Comparison of ENCODE assay signal across 8 cellular contexts in the genomic region with DNA sequence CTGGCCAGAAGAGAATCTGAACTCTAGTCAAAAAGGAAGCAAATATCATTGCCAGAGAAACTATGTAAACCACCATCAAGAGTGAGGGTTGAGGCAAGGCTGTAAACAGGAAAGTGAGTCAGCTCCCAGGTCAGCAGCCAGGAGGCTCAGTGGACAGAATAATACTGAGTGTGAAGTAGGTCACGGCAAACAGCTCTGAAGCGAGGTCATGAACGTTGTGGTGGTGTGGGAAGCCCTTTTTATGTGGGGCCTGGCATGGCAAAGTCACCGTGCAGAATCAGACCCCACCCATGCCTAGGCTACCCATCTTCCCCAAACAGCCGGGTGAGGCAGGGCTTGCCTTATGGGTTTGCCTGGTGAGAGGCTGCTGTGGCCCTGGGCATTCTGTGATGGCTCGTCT. TPM values are rescaled to one million over a fixed set of nuclear protein-coding genes. Genes with fewer than 3 reads are reported as not detected.
DNase-seq lines count a peak whose midpoint lies in the region; ATAC-seq and TF ChIP-seq lines count a peak whose summit lies in the region.

No MANE protein-coding gene starts in this region.

- H3K4me1 ChIP-seq in lower lobe of right lung: peaks cover 49% of the 10 kb centered on the region

- no peak overlapping the region for H3K4me3 Mint-ChIP-seq in stimulated activated memory B cell treated with anti-CD40 and anti-IgM and Interleukin-4, amounts not matched to agents 10 μg/mL and 1 μg/mL and 100 μg/mL, for 72 hours

- no peaks in the 10 kb centered on the region for H3K9me3 ChIP-seq in lower lobe of right lung

- peak overlapping the region; percentile 65 for H3K27ac Mint-ChIP-seq in stimulated activated memory B cell treated with anti-CD40 and anti-IgM and Interleukin-4, amounts not matched to agents 10 μg/mL and 1 μg/mL and 100 μg/mL, for 72 hours

- no peaks in the 10 kb centered on the region for H3K36me3 ChIP-seq in lower lobe of right lung

- peak overlapping the region; percentile 65 for H3K27ac ChIP-seq in lower lobe of right lung

- peak; percentile 81 to 83 for ATAC-seq in lower lobe of right lung
- peak; percentile 63 for ATAC-seq in stimulated activated memory B cell treated with anti-CD40 and anti-IgM and Interleukin-4, amounts not matched to agents 10 μg/mL and 1 μg/mL and 100 μg/mL, for 72 hours
- ATAC-seq in GM18907 (IDR thresholded peaks at IDR 0.05; ENCODE audit: unreplicated experiment): no peak

- intact Hi-C loops in lower lobe of right lung (cut with DNase I): no loop called here

- H3K36me3 Mint-ChIP-seq in stimulated activated memory B cell treated with anti-CD40 and anti-IgM and Interleukin-4, amounts not matched to agents 10 μg/mL and 1 μg/mL and 100 μg/mL, for 72 hours: no peaks in the 10 kb centered on the region

- TF ChIP-seq CTCF in lower lobe of right lung (IDR thresholded peaks at IDR 0.05): no peak

- peaks cover 32% of the 10 kb centered on the region for H3K27me3 Mint-ChIP-seq in stimulated activated memory B cell treated with anti-CD40 and anti-IgM and Interleukin-4, amounts not matched to agents 10 μg/mL and 1 μg/mL and 100 μg/mL, for 72 hours

- DNase-seq in stimulated activated naive CD4-positive, alpha-beta T cell treated with Interleukin-2 at 50 U/mL for 16 hours (lab: John Stamatoyannopoulos, UW): peak; percentile 65
- no peak for DNase-seq in stimulated activated naive CD4-positive, alpha-beta T cell (lab: John Stamatoyannopoulos, UW)
- DNase-seq in T-helper 9 cell (peak; percentile 60), brain pericyte (ENCODE audit: low read depth, low spot score) (peak; percentile 20), lower lobe of right lung (peak; percentile 44), epidermal melanocyte (ENCODE audit: insufficient read length, low spot score) (no peak)

- peaks cover 19% of the 10 kb centered on the region for H3K4me1 Mint-ChIP-seq in stimulated activated memory B cell treated with anti-CD40 and anti-IgM and Interleukin-4, amounts not matched to agents 10 μg/mL and 1 μg/mL and 100 μg/mL, for 72 hours

- no peak overlapping the region for H3K4me3 ChIP-seq in lower lobe of right lung

- H3K9me3 Mint-ChIP-seq in stimulated activated memory B cell treated with anti-CD40 and anti-IgM and Interleukin-4, amounts not matched to agents 10 μg/mL and 1 μg/mL and 100 μg/mL, for 72 hours: no peaks in the 10 kb centered on the region

- no peaks in the 10 kb centered on the region for H3K27me3 ChIP-seq in lower lobe of right lung (ENCODE audit: low read depth)

RNA-seq across cellular contexts. Expression of a gene that starts 43.9 kb away (rescaled TPM):
- total RNA-seq in lower lobe of right lung: 226 TPM

Comparison
In these comparisons a context has a peak if more than half of its experiments do, and no peak if none do; other contexts are left out.
1. DNase-seq: peak in stimulated activated naive CD4-positive, alpha-beta T cell treated with Interleukin-2 at 50 U/mL for 16 hours (single experiment), T-helper 9 cell (single experiment), brain pericyte (single experiment) and lower lobe of right lung (single experiment); none in stimulated activated naive CD4-positive, alpha-beta T cell (0 of 6) and epidermal melanocyte (single experiment).